In genomic region chr4:144399927-144400326, GRCh38 we compare ENCODE assay signal across 9 cellular contexts.
A peak's percentile ranks its signal among the peaks of the same experiment; 100 is the strongest.
DNase-seq lines count a peak whose midpoint lies in the region; ATAC-seq and TF ChIP-seq lines count a peak whose summit lies in the region.
"Had no signal": no experiment of that assay in that cellular context is flagged by ENCODE, and none has a peak within 500 bp of the region (broad histone marks: within the 10 kb centered on the region; RNA-seq: fewer than 3 reads in every experiment).

No MANE protein-coding gene starts in this region.

- no TSS peak for BruUV-seq in A673 (replicated peaks; lab: Mats Ljungman, UMichigan)

- POLR2A ChIA-PET in A673 (lab: Charles Lee; ENCODE audit: low non-redundant PET): no interaction called here

- H3K9me3 ChIP-seq in A673 (ENCODE audit: low read depth, low read length, poor library complexity, severe bottlenecking): no peaks in the 10 kb centered on the region

- DNase-seq in A673 (ENCODE audit: low spot score): peak; percentile 71
- DNase-seq in brain pericyte (ENCODE audit: low read depth, low spot score): peak; percentile 86
- DNase-seq in NCI-H128 (lab: John Stamatoyannopoulos, UW; ENCODE audit: unreplicated experiment): no peak
- no peak for DNase-seq in superior temporal gyrus (ENCODE audit: extremely low spot score)
- DNase-seq in ecto neural progenitor cell (ENCODE audit: low spot score): no peak
- DNase-seq in midbrain (lab: John Stamatoyannopoulos, UW): no peak

- ATAC-seq in GM21360 (IDR thresholded peaks at IDR 0.05; ENCODE audit: unreplicated experiment) (peak; percentile 83), HG03571 (IDR thresholded peaks at IDR 0.05; ENCODE audit: unreplicated experiment) (peak; percentile 62)

- H3K27ac ChIP-seq in A673 (ENCODE audit: low read depth, low read length, poor library complexity, severe bottlenecking): no peak overlapping the region
- H3K27ac ChIP-seq: dorsolateral prefrontal cortex had no signal

- intact Hi-C loops in A673 (cut with micrococcal nuclease; ENCODE audit: unreplicated experiment): no loop called here

- no peaks in the 10 kb centered on the region for H3K4me1 ChIP-seq in A673 (ENCODE audit: insufficient read depth, low read length, poor library complexity, severe bottlenecking)

- H3K27me3 ChIP-seq in A673 (replicated peaks; ENCODE audit: insufficient read depth, low read depth, low read length, poor library complexity): no peaks in the 10 kb centered on the region
- H3K27me3 ChIP-seq: dorsolateral prefrontal cortex had no signal

- no peaks in the 10 kb centered on the region for H3K36me3 ChIP-seq in A673 (ENCODE audit: insufficient read depth, low read length, poor library complexity, severe bottlenecking)

- no peak overlapping the region for H3K4me3 ChIP-seq in A673 (ENCODE audit: low read depth, low read length, poor library complexity, severe bottlenecking)
- H3K4me3 ChIP-seq: dorsolateral prefrontal cortex had no signal

- CTCF ChIA-PET in A673 (lab: Charles Lee): no interaction called here

- no peak for TF ChIP-seq CTCF in A673 (conservative IDR thresholded peaks at IDR 0.05; ENCODE audit: low read depth, low read length)

Comparison
In these comparisons a context has a peak if more than half of its experiments do, and no peak if none do; other contexts are left out.
1. DNase-seq: peak in A673 (single experiment) and brain pericyte (single experiment); none in NCI-H128 (single experiment), superior temporal gyrus (single experiment), ecto neural progenitor cell (single experiment) and midbrain (single experiment).